17 cellular contexts compared by ENCODE assay signal in genomic region chr7:124843336-124843735, GRCh38.
DNase-seq lines count a peak whose midpoint lies in the region; ATAC-seq and TF ChIP-seq lines count a peak whose summit lies in the region.
"Had no signal": no experiment of that assay in that cellular context is flagged by ENCODE, and none has a peak within 500 bp of the region (broad histone marks: within the 10 kb centered on the region; RNA-seq: fewer than 3 reads in every experiment).

No MANE protein-coding gene starts in this region.

- TF ChIP-seq CTCF in NB4 (IDR thresholded peaks at IDR 0.05; ENCODE audit: low read depth, low read length) = no peak
- no peak for TF ChIP-seq CTCF in MCF 10A (IDR thresholded peaks at IDR 0.05; ENCODE audit: unreplicated experiment)

- H3K4me1 Mint-ChIP-seq in activated naive CD4-positive, alpha-beta T cell treated with anti-CD3 and anti-CD28 coated beads, Interleukin-2, amount 50 U/mL, for 24 hours = peaks cover 4% of the 10 kb centered on the region
- H3K4me1 Mint-ChIP-seq in activated naive CD8-positive, alpha-beta T cell treated with anti-CD3 and anti-CD28 coated beads, Interleukin-2, amount 50 U/mL, for 24 hours = peaks cover 10% of the 10 kb centered on the region
- H3K4me1 Mint-ChIP-seq in stimulated activated naive CD8-positive, alpha-beta T cell treated with anti-CD3 and anti-CD28 coated beads, Interleukin-15, amount 100 ng/mL, for 72 hours = peaks cover 11% of the 10 kb centered on the region
- no peaks in the 10 kb centered on the region for H3K4me1 Mint-ChIP-seq in MCF 10A (ENCODE audit: insufficient read depth, unreplicated experiment)

- TF ChIP-seq POLR2A in NB4 (IDR thresholded peaks at IDR 0.05; ENCODE audit: extremely low read depth, insufficient read length) = no peak

- no peak overlapping the region for H3K4me3 Mint-ChIP-seq in activated naive CD4-positive, alpha-beta T cell treated with anti-CD3 and anti-CD28 coated beads, Interleukin-2, amount 50 U/mL, for 24 hours
- H3K4me3 Mint-ChIP-seq in activated naive CD8-positive, alpha-beta T cell treated with anti-CD3 and anti-CD28 coated beads, Interleukin-2, amount 50 U/mL, for 24 hours = no peak overlapping the region
- no peak overlapping the region for H3K4me3 Mint-ChIP-seq in stimulated activated naive CD8-positive, alpha-beta T cell treated with anti-CD3 and anti-CD28 coated beads, Interleukin-15, amount 100 ng/mL, for 72 hours
- no peak overlapping the region for H3K4me3 Mint-ChIP-seq in MCF 10A (ENCODE audit: unreplicated experiment)
- H3K4me3 Mint-ChIP-seq: CD14-positive monocyte, IgD-negative memory B cell had no signal

- peak overlapping the region; percentile 92 for H3K27ac Mint-ChIP-seq in activated naive CD4-positive, alpha-beta T cell treated with anti-CD3 and anti-CD28 coated beads, Interleukin-2, amount 50 U/mL, for 24 hours
- peak overlapping the region; percentile 9 for H3K27ac Mint-ChIP-seq in activated naive CD8-positive, alpha-beta T cell treated with anti-CD3 and anti-CD28 coated beads, Interleukin-2, amount 50 U/mL, for 24 hours
- peak overlapping the region; percentile 61 to 82 for H3K27ac Mint-ChIP-seq in stimulated activated naive CD8-positive, alpha-beta T cell treated with anti-CD3 and anti-CD28 coated beads, Interleukin-15, amount 100 ng/mL, for 72 hours
- no peak overlapping the region for H3K27ac Mint-ChIP-seq in MCF 10A (ENCODE audit: low read depth, unreplicated experiment)
- H3K27ac Mint-ChIP-seq: IgD-negative memory B cell had no signal

- ATAC-seq in activated naive CD8-positive, alpha-beta T cell treated with anti-CD3 and anti-CD28 coated beads, Interleukin-2, amount 50 U/mL, for 24 hours = no peak
- ATAC-seq in stimulated activated naive CD8-positive, alpha-beta T cell treated with anti-CD3 and anti-CD28 coated beads, Interleukin-15, amount 100 ng/mL, for 72 hours = no peak

- H3K36me3 Mint-ChIP-seq in activated naive CD4-positive, alpha-beta T cell treated with anti-CD3 and anti-CD28 coated beads, Interleukin-2, amount 50 U/mL, for 24 hours = peaks cover 10% of the 10 kb centered on the region
- H3K36me3 Mint-ChIP-seq in activated naive CD8-positive, alpha-beta T cell treated with anti-CD3 and anti-CD28 coated beads, Interleukin-2, amount 50 U/mL, for 24 hours (ENCODE audit: low read depth) = peaks cover 28% of the 10 kb centered on the region
- H3K36me3 Mint-ChIP-seq in MCF 10A (ENCODE audit: insufficient read depth, unreplicated experiment) = peaks cover 13% of the 10 kb centered on the region

- intact Hi-C loops in MCF 10A (cut with micrococcal nuclease) = no loop called here

- H3K4me3 ChIP-seq in NB4 (ENCODE audit: low read depth, low read length) = no peak overlapping the region
- H3K4me3 ChIP-seq: HAP-1 had no signal

- no TSS peak for BruUV-seq in MCF 10A (replicated peaks; lab: Mats Ljungman, UMichigan)

- DNase-seq in activated naive CD4-positive, alpha-beta T cell (lab: John Stamatoyannopoulos, UW) = no peak
- peak; percentile 40 for DNase-seq in NB4 (ENCODE audit: low read depth)
- no peak for DNase-seq in activated naive CD8-positive, alpha-beta T cell treated with anti-CD3 and anti-CD28 coated beads, Interleukin-2, amount 50 U/mL, for 24 hours
- DNase-seq in stimulated activated naive CD8-positive, alpha-beta T cell treated with anti-CD3 and anti-CD28 coated beads, Interleukin-15, amount 100 ng/mL, for 72 hours = no peak
- DNase-seq in amygdala (lab: John Stamatoyannopoulos, UW) = no peak
- no peak for DNase-seq in AG08396 (ENCODE audit: low spot score)
- no peak for DNase-seq in MCF 10A (ENCODE audit: unreplicated experiment)
- DNase-seq: COR-L47, NCI-H1105, NCI-H1694 treated with DMSO at 0.1 percent for 48 hours, NCI-H446, NCI-H748 treated with DMSO at 0.1 percent for 48 hours, SHP77 treated with DMSO at 0.1 percent for 48 hours had no signal

- H3K9me3 Mint-ChIP-seq in activated naive CD4-positive, alpha-beta T cell treated with anti-CD3 and anti-CD28 coated beads, Interleukin-2, amount 50 U/mL, for 24 hours = no peaks in the 10 kb centered on the region
- H3K9me3 Mint-ChIP-seq in activated naive CD8-positive, alpha-beta T cell treated with anti-CD3 and anti-CD28 coated beads, Interleukin-2, amount 50 U/mL, for 24 hours = no peaks in the 10 kb centered on the region
- no peaks in the 10 kb centered on the region for H3K9me3 Mint-ChIP-seq in stimulated activated naive CD8-positive, alpha-beta T cell treated with anti-CD3 and anti-CD28 coated beads, Interleukin-15, amount 100 ng/mL, for 72 hours
- no peaks in the 10 kb centered on the region for H3K9me3 Mint-ChIP-seq in MCF 10A (ENCODE audit: unreplicated experiment)
- H3K9me3 Mint-ChIP-seq: IgD-negative memory B cell had no signal

- POLR2A ChIA-PET in MCF 10A (lab: Yijun Ruan, JAX) = no interaction called here

- no peaks in the 10 kb centered on the region for H3K27me3 Mint-ChIP-seq in activated naive CD4-positive, alpha-beta T cell treated with anti-CD3 and anti-CD28 coated beads, Interleukin-2, amount 50 U/mL, for 24 hours
- H3K27me3 Mint-ChIP-seq in activated naive CD8-positive, alpha-beta T cell treated with anti-CD3 and anti-CD28 coated beads, Interleukin-2, amount 50 U/mL, for 24 hours = peaks cover 2% of the 10 kb centered on the region
- no peaks in the 10 kb centered on the region for H3K27me3 Mint-ChIP-seq in stimulated activated naive CD8-positive, alpha-beta T cell treated with anti-CD3 and anti-CD28 coated beads, Interleukin-15, amount 100 ng/mL, for 72 hours
- H3K27me3 Mint-ChIP-seq in MCF 10A (ENCODE audit: insufficient read depth, unreplicated experiment) = no peaks in the 10 kb centered on the region
- H3K27me3 Mint-ChIP-seq: IgD-negative memory B cell had no signal

- CTCF ChIA-PET in MCF 10A (lab: Yijun Ruan, JAX) = interaction anchor here (1.0 kb wide), 1 partner anchor 742 kb away, joined by 7 read pairs; no protein-coding TSS in a partner anchor
